In genomic region chr5:138824924-138825863, GRCh38 we compare ENCODE assay signal across 9 cellular contexts. TPM values are rescaled to one million over a fixed set of nuclear protein-coding genes. Genes with fewer than 3 reads are reported as not detected.
DNase-seq lines count a peak whose midpoint lies in the region; ATAC-seq and TF ChIP-seq lines count a peak whose summit lies in the region.
"Had no signal": no experiment of that assay in that cellular context is flagged by ENCODE, and none has a peak within 500 bp of the region (broad histone marks: within the 10 kb centered on the region; RNA-seq: fewer than 3 reads in every experiment).

No MANE protein-coding gene starts in this region.

- no peak overlapping the region for H3K27ac ChIP-seq in RWPE2 (ENCODE audit: poor library complexity, severe bottlenecking)
- H3K27ac ChIP-seq in foreskin keratinocyte = no peak overlapping the region

- H3K27me3 ChIP-seq in RWPE2 (ENCODE audit: insufficient read depth, poor library complexity, severe bottlenecking) (no peaks in the 10 kb centered on the region), foreskin keratinocyte (no peaks in the 10 kb centered on the region)

- no peaks in the 10 kb centered on the region for H3K4me1 ChIP-seq in RWPE2 (ENCODE audit: insufficient read depth, poor library complexity, severe bottlenecking)
- H3K4me1 ChIP-seq in foreskin keratinocyte = peaks cover 3% of the 10 kb centered on the region

- peaks cover 41% of the 10 kb centered on the region for H3K36me3 Mint-ChIP-seq in stimulated activated memory B cell treated with anti-CD40 and anti-IgM and Interleukin-4, amounts not matched to agents 10 μg/mL and 1 μg/mL and 100 μg/mL, for 72 hours

- ATAC-seq in RWPE2 (ENCODE audit: low read depth) (peak; percentile 66; the same call in 2 of the 3 replicates), foreskin keratinocyte (no peak)
- ATAC-seq in stimulated activated memory B cell treated with anti-CD40 and anti-IgM and Interleukin-4, amounts not matched to agents 10 μg/mL and 1 μg/mL and 100 μg/mL, for 72 hours = peak; percentile 62

- H3K9me3 Mint-ChIP-seq in stimulated activated memory B cell treated with anti-CD40 and anti-IgM and Interleukin-4, amounts not matched to agents 10 μg/mL and 1 μg/mL and 100 μg/mL, for 72 hours = no peaks in the 10 kb centered on the region
- H3K9me3 Mint-ChIP-seq: dendritic cell treated with granulocyte-macrophage colony-stimulating factor and Interleukin-4, amounts not matched to agents 40 ng/mL and 50 ng/mL, for 4 days had no signal

- H3K27me3 Mint-ChIP-seq in stimulated activated memory B cell treated with anti-CD40 and anti-IgM and Interleukin-4, amounts not matched to agents 10 μg/mL and 1 μg/mL and 100 μg/mL, for 72 hours = no peaks in the 10 kb centered on the region
- H3K27me3 Mint-ChIP-seq: dendritic cell treated with granulocyte-macrophage colony-stimulating factor and Interleukin-4, amounts not matched to agents 40 ng/mL and 50 ng/mL, for 4 days had no signal

- no peak overlapping the region for H3K27ac Mint-ChIP-seq in stimulated activated memory B cell treated with anti-CD40 and anti-IgM and Interleukin-4, amounts not matched to agents 10 μg/mL and 1 μg/mL and 100 μg/mL, for 72 hours
- H3K27ac Mint-ChIP-seq: dendritic cell treated with granulocyte-macrophage colony-stimulating factor and Interleukin-4, amounts not matched to agents 40 ng/mL and 50 ng/mL, for 4 days had no signal

- peak; percentile 26 for DNase-seq in ACHN
- DNase-seq in RWPE2 (ENCODE audit: low spot score) = no peak
- no peak for DNase-seq in foreskin keratinocyte
- no peak for DNase-seq in occipital lobe (lab: John Stamatoyannopoulos, UW)
- DNase-seq in putamen (ENCODE audit: low spot score) = no peak
- DNase-seq in NCI-H1930 (lab: John Stamatoyannopoulos, UW) = no peak

- H3K36me3 ChIP-seq in RWPE2 (ENCODE audit: low read depth) = peaks cover 87% of the 10 kb centered on the region

- TF ChIP-seq CTCF in GM12872 (IDR thresholded peaks at IDR 0.05; ENCODE audit: insufficient read depth, low read depth, low read length) (peak; percentile 53; the same call in 2 of the 3 replicates), RWPE2 (IDR thresholded peaks at IDR 0.05; ENCODE audit: poor library complexity, severe bottlenecking) (peak; percentile 88), foreskin keratinocyte (conservative IDR thresholded peaks at IDR 0.05) (peak; percentile 55)

- H3K4me3 Mint-ChIP-seq in stimulated activated memory B cell treated with anti-CD40 and anti-IgM and Interleukin-4, amounts not matched to agents 10 μg/mL and 1 μg/mL and 100 μg/mL, for 72 hours = no peak overlapping the region
- H3K4me3 Mint-ChIP-seq: dendritic cell treated with granulocyte-macrophage colony-stimulating factor and Interleukin-4, amounts not matched to agents 40 ng/mL and 50 ng/mL, for 4 days had no signal

- in situ Hi-C loops in ACHN (cut with HindIII; ENCODE audit: low pct_ligation_motif_present, low pct_unique_long_range_greater_than_20kb, low sequenced_read_pairs) = no loop called here

- no peaks in the 10 kb centered on the region for H3K9me3 ChIP-seq in RWPE2 (ENCODE audit: severe bottlenecking)

- H3K4me1 Mint-ChIP-seq in stimulated activated memory B cell treated with anti-CD40 and anti-IgM and Interleukin-4, amounts not matched to agents 10 μg/mL and 1 μg/mL and 100 μg/mL, for 72 hours = no peaks in the 10 kb centered on the region

- H3K4me3 ChIP-seq in RWPE2 (ENCODE audit: severe bottlenecking) = no peak overlapping the region

RNA-seq across cellular contexts. Expression of gene LRRTM2, which starts 49.9 kb away (rescaled TPM):
- total RNA-seq in foreskin keratinocyte = not detected in 2 replicates
- not detected in 2 replicates for polyA plus RNA-seq in foreskin keratinocyte
- total RNA-seq in occipital lobe = 104 TPM

Comparison
In these comparisons a context has a peak if more than half of its experiments do, and no peak if none do; other contexts are left out.
1. RNA of gene LRRTM2, which starts 49.9 kb away (total RNA-seq): 104 TPM in occipital lobe (single experiment); not detected in foreskin keratinocyte; every median in the first group is over 100 times any median in the second.
2. Peak in every context shown above with its lines, with median percentiles within 50 percentile points of each other: CTCF ChIP-seq.